Comparison of ENCODE assay signal across 1 cellular context in the genomic region with DNA sequence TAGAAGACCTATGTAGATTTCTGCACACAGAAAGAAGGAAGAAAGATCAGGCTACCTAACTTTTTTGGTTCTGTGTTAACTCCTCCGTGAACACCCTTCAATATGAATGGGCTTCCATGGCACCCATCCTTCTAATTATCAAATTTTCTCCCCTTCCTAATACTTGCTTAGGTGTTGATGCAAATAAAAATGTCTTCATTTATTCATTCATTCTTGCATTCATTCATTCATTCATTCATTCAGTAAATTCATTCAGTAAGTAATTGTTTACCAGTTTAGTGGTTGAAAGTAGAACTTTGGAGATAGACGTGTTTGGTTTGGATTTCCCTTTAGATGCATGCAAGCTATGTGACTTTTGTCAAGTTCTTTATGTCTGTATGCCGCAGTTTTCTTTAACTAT.
TF ChIP-seq lines count a peak whose summit lies in the region.

No MANE protein-coding gene starts in this region.

TF ChIP-seq in GM12878, 131 proteins besides CTCF, POLR2A, EP300 and RAD21:
- TF ChIP-seq, protein P1, sequence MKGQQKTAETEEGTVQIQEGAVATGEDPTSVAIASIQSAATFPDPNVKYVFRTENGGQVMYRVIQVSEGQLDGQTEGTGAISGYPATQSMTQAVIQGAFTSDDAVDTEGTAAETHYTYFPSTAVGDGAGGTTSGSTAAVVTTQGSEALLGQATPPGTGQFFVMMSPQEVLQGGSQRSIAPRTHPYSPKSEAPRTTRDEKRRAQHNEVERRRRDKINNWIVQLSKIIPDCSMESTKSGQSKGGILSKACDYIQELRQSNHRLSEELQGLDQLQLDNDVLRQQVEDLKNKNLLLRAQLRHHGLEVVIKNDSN (IDR thresholded peaks at IDR 0.05; ENCODE audit: borderline replicate concordance, extremely low read length, insufficient read depth, low read depth, low read length), result no peak
- peak; percentile 96 for TF ChIP-seq ZNF24 (IDR thresholded peaks at IDR 0.05)
